In the genomic region with DNA sequence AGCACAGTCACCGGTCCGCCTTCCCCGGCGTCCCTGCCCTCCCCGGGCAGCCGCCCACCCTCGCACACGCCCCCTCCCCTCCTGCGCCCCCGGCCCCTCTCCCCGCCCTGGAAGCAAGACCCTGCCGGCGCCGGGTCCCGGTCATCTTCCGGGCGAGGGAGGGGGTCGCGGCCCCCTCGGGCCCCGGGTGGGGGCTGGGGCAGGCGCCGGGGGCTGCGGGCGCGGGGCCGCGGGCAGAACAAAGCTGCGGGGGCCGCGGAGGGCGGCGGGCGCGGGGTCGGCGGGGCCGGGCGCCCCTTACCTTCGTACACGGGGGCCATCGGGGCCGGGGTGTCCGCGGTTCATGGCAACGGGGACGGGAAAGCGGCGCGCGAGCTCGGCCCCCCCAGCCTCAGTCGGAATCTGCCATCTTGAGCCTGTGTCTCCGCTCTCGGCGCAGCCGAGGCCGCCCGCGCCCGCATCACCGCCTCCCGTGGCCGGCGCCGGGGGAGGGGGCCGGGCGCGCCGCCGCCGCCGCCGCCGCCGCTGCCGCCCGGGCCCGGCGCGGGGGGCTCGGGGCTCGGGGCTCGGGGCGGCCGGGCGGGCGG, we compare ENCODE assay signal across 8 cellular contexts. TPM values are rescaled to one million over a fixed set of nuclear protein-coding genes. Genes with fewer than 3 reads are reported as not detected.
DNase-seq lines count a peak whose midpoint lies in the region; ATAC-seq and TF ChIP-seq lines count a peak whose summit lies in the region.

No MANE protein-coding gene starts in this region.

- peak overlapping the region; percentile 35 for H4K12ac ChIP-seq in trophoblast cell (ENCODE audit: low read depth, low read length)

- peak overlapping the region; percentile 55 for H4K8ac ChIP-seq in trophoblast cell (ENCODE audit: low read depth, low read length)

- peak overlapping the region; percentile 80 for H3K4me3 ChIP-seq in Caco-2 (ENCODE audit: low read depth, low read length)
- peak overlapping the region; percentile 81 for H3K4me3 ChIP-seq in trophoblast cell (ENCODE audit: low read depth, low read length)

- no peaks in the 10 kb centered on the region for H3K36me3 ChIP-seq in Caco-2 (ENCODE audit: control insufficient read depth, insufficient read depth, low read length)
- H3K36me3 ChIP-seq in trophoblast cell (ENCODE audit: control insufficient read depth in 1 of 2, insufficient read depth in 2 of 2, low read length in 2 of 2) = no peaks in the 10 kb centered on the region

- intact Hi-C loops in Caco-2 (cut with micrococcal nuclease; ENCODE audit: unreplicated experiment) = loop anchor here (2.0 to 5.0 kb wide), 3 partner anchors 50 to 131 kb away; a partner anchor contains a TSS

- ATAC-seq in GM21737 (IDR thresholded peaks at IDR 0.05; ENCODE audit: unreplicated experiment) (peak; percentile 9), GM21381 (IDR thresholded peaks at IDR 0.05; ENCODE audit: unreplicated experiment) (no peak)

- H3K9me3 Mint-ChIP-seq in Caco-2 (ENCODE audit: unreplicated experiment) (no peaks in the 10 kb centered on the region), glutamatergic neuron (ENCODE audit: unreplicated experiment) (peaks cover 9% of the 10 kb centered on the region)

- peak overlapping the region; percentile 48 for H4K91ac ChIP-seq in trophoblast cell (ENCODE audit: low read depth, low read length)

- H3K9ac ChIP-seq in trophoblast cell (ENCODE audit: low read length) = no peak overlapping the region

- CTCF ChIA-PET in Caco-2 (lab: Charles Lee) = interaction anchor here (0.6 to 1.4 kb wide), 2 partner anchors 19 to 79 kb away, joined by 3 read pairs; no protein-coding TSS in a partner anchor

- H3K4me1 ChIP-seq in Caco-2 (no peaks in the 10 kb centered on the region; the same call in 1 of the 2 replicates), trophoblast cell (ENCODE audit: control insufficient read depth in 1 of 2, insufficient read depth in 2 of 2, low read length in 2 of 2) (peaks cover 0 to 6% of the 10 kb centered on the region in 2 experiments)

- H2AK5ac ChIP-seq in trophoblast cell (ENCODE audit: low read length) = no peak overlapping the region

- DNase-seq in Caco-2 = peak in 1 of 2 experiments; percentile 42
- peak; percentile 15 for DNase-seq in NCI-H2171 (lab: John Stamatoyannopoulos, UW)
- DNase-seq in activated gamma-delta T cell (lab: John Stamatoyannopoulos, UW) = peak; percentile 31
- DNase-seq in glutamatergic neuron = peak; percentile 55
- DNase-seq in trophoblast cell = peak; percentile 19 to 58
- no peak for DNase-seq in GM19240 (ENCODE audit: insufficient read length, low spot score)

- H3K4me3 Mint-ChIP-seq in Caco-2 (ENCODE audit: unreplicated experiment) (peak overlapping the region; percentile 94), glutamatergic neuron (ENCODE audit: unreplicated experiment) (peak overlapping the region; percentile 93)

- POLR2A ChIA-PET in Caco-2 (lab: Charles Lee) = interaction anchor here (0.6 kb wide), 2 partner anchors 346 to 804 kb away, joined by 3 to 9 read pairs; no protein-coding TSS in a partner anchor

- peak overlapping the region; percentile 52 for H3K18ac ChIP-seq in trophoblast cell (ENCODE audit: low read length)

- no peak overlapping the region for H3K23ac ChIP-seq in trophoblast cell (ENCODE audit: low read length)

- H3K4me1 Mint-ChIP-seq in Caco-2 (ENCODE audit: low read depth, unreplicated experiment) (peaks cover 7% of the 10 kb centered on the region), glutamatergic neuron (ENCODE audit: low read depth, unreplicated experiment) (peaks cover 6% of the 10 kb centered on the region)

- no peak overlapping the region for H2AFZ ChIP-seq in trophoblast cell (ENCODE audit: insufficient read depth, low read length, poor library complexity)

- no peak overlapping the region for H2BK5ac ChIP-seq in trophoblast cell (ENCODE audit: low read depth, low read length, poor library complexity)

- no peak overlapping the region for H2BK120ac ChIP-seq in trophoblast cell (ENCODE audit: insufficient read depth, low read length, poor library complexity)

- H3K79me2 ChIP-seq in trophoblast cell (ENCODE audit: control insufficient read depth, insufficient read depth, low read length, poor library complexity) = no peaks in the 10 kb centered on the region

- TF ChIP-seq CTCF in Caco-2 (IDR thresholded peaks at IDR 0.05; ENCODE audit: insufficient read depth in 1 of 2, low read depth in 1 of 2, low read length in 1 of 2, severe bottlenecking in 1 of 2, unreplicated experiment in 1 of 2) (no peak), glutamatergic neuron (IDR thresholded peaks at IDR 0.05; ENCODE audit: partially characterized antibody, unreplicated experiment) (no peak)

- H3K4ac ChIP-seq in trophoblast cell (ENCODE audit: low read depth, low read length) = no peak overlapping the region

- peak overlapping the region; percentile 83 for H3K4me2 ChIP-seq in trophoblast cell (ENCODE audit: low read length)

- no peaks in the 10 kb centered on the region for H3K36me3 Mint-ChIP-seq in Caco-2 (ENCODE audit: insufficient read depth, unreplicated experiment)
- no peaks in the 10 kb centered on the region for H3K36me3 Mint-ChIP-seq in glutamatergic neuron (ENCODE audit: unreplicated experiment)

- no peak overlapping the region for H3K27ac ChIP-seq in trophoblast cell (ENCODE audit: low read depth, low read length)

- H3K27me3 Mint-ChIP-seq in Caco-2 (ENCODE audit: insufficient read depth, unreplicated experiment) (peaks cover 4% of the 10 kb centered on the region), glutamatergic neuron (ENCODE audit: unreplicated experiment) (peaks cover 10% of the 10 kb centered on the region)

- H3K27ac Mint-ChIP-seq in Caco-2 (ENCODE audit: unreplicated experiment) = peak overlapping the region; percentile 75
- H3K27ac Mint-ChIP-seq in glutamatergic neuron (ENCODE audit: unreplicated experiment) = no peak overlapping the region

- WGBS in trophoblast cell (ENCODE audit: extremely low coverage, insufficient coverage, insufficient read length) = no CpG with 5 or more reads among the region's 88 CpGs

- H2BK12ac ChIP-seq in trophoblast cell (ENCODE audit: low read length) = no peak overlapping the region

- H3K9me3 ChIP-seq in Caco-2 (no peaks in the 10 kb centered on the region), trophoblast cell (ENCODE audit: insufficient read depth, low read depth, low read length) (no peaks in the 10 kb centered on the region)

- H3K27me3 ChIP-seq in Caco-2 (replicated peaks; ENCODE audit: control insufficient read depth, insufficient read depth, low read length) (no peaks in the 10 kb centered on the region), trophoblast cell (ENCODE audit: insufficient read depth, low read length) (peaks cover 13% of the 10 kb centered on the region)

- no peak overlapping the region for H3K14ac ChIP-seq in trophoblast cell (ENCODE audit: low read length)

- H3K79me1 ChIP-seq in trophoblast cell (ENCODE audit: low read length) = no peaks in the 10 kb centered on the region

- BruUV-seq in Caco-2 (replicated peaks; lab: Mats Ljungman, UMichigan) = no TSS peak

RNA-seq across cellular contexts. Expression of a gene that starts 0.4 kb away (rescaled TPM):
- 35.6 and 42.8 TPM in 2 replicates for total RNA-seq in Caco-2 (2022)
- total RNA-seq in glutamatergic neuron (ENCODE audit: unreplicated experiment) = 36.9 TPM
- 6.8 and 8.0 TPM in 2 replicates for polyA plus RNA-seq in trophoblast cell (2013)

RNA-seq across cellular contexts. Expression of a gene that starts 51.7 kb away (rescaled TPM):
- total RNA-seq in Caco-2 (2022) = 1.2 and 1.6 TPM in 2 replicates
- total RNA-seq in glutamatergic neuron (ENCODE audit: unreplicated experiment) = not detected
- polyA plus RNA-seq in trophoblast cell (2013) = 0.14 and 0.17 TPM in 2 replicates
